13 cellular contexts compared by ENCODE assay signal in genomic region chr7:130919316-130920103, GRCh38.
DNase-seq lines count a peak whose midpoint lies in the region; ATAC-seq and TF ChIP-seq lines count a peak whose summit lies in the region.
"Had no signal": no experiment of that assay in that cellular context is flagged by ENCODE, and none has a peak within 500 bp of the region (broad histone marks: within the 10 kb centered on the region; RNA-seq: fewer than 3 reads in every experiment).

No MANE protein-coding gene starts in this region.

- no peak for ATAC-seq in stimulated activated naive CD8-positive, alpha-beta T cell treated with anti-CD3 and anti-CD28 coated beads, Interleukin-15, Interleukin-2, amounts not matched to agents 100 U/mL and 50 U/mL, for 24 hours
- no peak for ATAC-seq in GM19395 (IDR thresholded peaks at IDR 0.05; ENCODE audit: unreplicated experiment)
- ATAC-seq in HG03460 (IDR thresholded peaks at IDR 0.05; ENCODE audit: unreplicated experiment) = no peak
- no peak for ATAC-seq in upper lobe of left lung (ENCODE audit: low FRiP score in 2 of 2)
- ATAC-seq: lower lobe of right lung had no signal

- H3K27me3 ChIP-seq in muscle layer of duodenum (ENCODE audit: low read depth, low read length) (no peaks in the 10 kb centered on the region), upper lobe of left lung (no peaks in the 10 kb centered on the region)

- no peak for TF ChIP-seq POLR2A in upper lobe of left lung (IDR thresholded peaks at IDR 0.05)

- no peaks in the 10 kb centered on the region for H3K9me3 ChIP-seq in muscle layer of duodenum (ENCODE audit: control insufficient read depth in 1 of 2, low read length in 2 of 2)
- H3K9me3 ChIP-seq in upper lobe of left lung = no peaks in the 10 kb centered on the region
- H3K9me3 ChIP-seq: lower lobe of right lung had no signal

- H3K36me3 ChIP-seq in muscle layer of duodenum (ENCODE audit: control insufficient read depth in 1 of 2, insufficient read depth in 2 of 2, low read length in 2 of 2) = peaks cover 0 to 13% of the 10 kb centered on the region in 2 donors
- H3K36me3 ChIP-seq in upper lobe of left lung = peaks cover 0 to 11% (median 3%) of the 10 kb centered on the region in 4 donors

- peak overlapping the region; percentile 97 for H3K27ac Mint-ChIP-seq in stimulated activated naive CD8-positive, alpha-beta T cell treated with anti-CD3 and anti-CD28 coated beads, Interleukin-15, Interleukin-2, amounts not matched to agents 100 ng/mL and 50 ng/mL, for 24 hours
- peak overlapping the region; percentile 88 for H3K27ac Mint-ChIP-seq in activated naive CD8-positive, alpha-beta T cell

- no peak for TF ChIP-seq EP300 in upper lobe of left lung (IDR thresholded peaks at IDR 0.05)

- WGBS in upper lobe of left lung, 2 donors = 80 to 88% methylated on average over 2 of the region's 2 CpGs

- H3K4me1 ChIP-seq in muscle layer of duodenum (ENCODE audit: control insufficient read depth in 1 of 2, insufficient read depth in 2 of 2, low read length in 2 of 2) (peaks cover 18 to 35% of the 10 kb centered on the region in 2 donors), upper lobe of left lung (peaks cover 60 to 79% (median 64%) of the 10 kb centered on the region in 4 donors)

- H3K4me3 Mint-ChIP-seq in stimulated activated naive CD8-positive, alpha-beta T cell treated with anti-CD3 and anti-CD28 coated beads, Interleukin-15, Interleukin-2, amounts not matched to agents 100 ng/mL and 50 ng/mL, for 24 hours = no peak overlapping the region
- H3K4me3 Mint-ChIP-seq in activated naive CD8-positive, alpha-beta T cell = peak overlapping the region; percentile 71

- H3K36me3 Mint-ChIP-seq in stimulated activated naive CD8-positive, alpha-beta T cell treated with anti-CD3 and anti-CD28 coated beads, Interleukin-15, Interleukin-2, amounts not matched to agents 100 ng/mL and 50 ng/mL, for 24 hours (ENCODE audit: low read depth) = peaks cover 90% of the 10 kb centered on the region
- peaks cover 38% of the 10 kb centered on the region for H3K36me3 Mint-ChIP-seq in activated naive CD8-positive, alpha-beta T cell

- DNase-seq in stimulated activated naive CD8-positive, alpha-beta T cell treated with anti-CD3 and anti-CD28 coated beads, Interleukin-15, Interleukin-2, amounts not matched to agents 100 U/mL and 50 U/mL, for 24 hours = no peak
- no peak for DNase-seq in upper lobe of left lung
- DNase-seq in GM19238 (ENCODE audit: insufficient read length, low spot score) = no peak
- DNase-seq: lower lobe of right lung, NCI-H2029 treated with DMSO at 0.1 percent for 48 hours, posterior cingulate gyrus, T1000, trophoblast cell had no signal

- no peak for TF ChIP-seq CTCF in upper lobe of left lung (IDR thresholded peaks at IDR 0.05)

- H3K9me3 Mint-ChIP-seq in stimulated activated naive CD8-positive, alpha-beta T cell treated with anti-CD3 and anti-CD28 coated beads, Interleukin-15, Interleukin-2, amounts not matched to agents 100 ng/mL and 50 ng/mL, for 24 hours = no peaks in the 10 kb centered on the region
- H3K9me3 Mint-ChIP-seq in activated naive CD8-positive, alpha-beta T cell (ENCODE audit: low read depth) = no peaks in the 10 kb centered on the region

- peaks cover 100% of the 10 kb centered on the region for H3K4me1 Mint-ChIP-seq in stimulated activated naive CD8-positive, alpha-beta T cell treated with anti-CD3 and anti-CD28 coated beads, Interleukin-15, Interleukin-2, amounts not matched to agents 100 ng/mL and 50 ng/mL, for 24 hours (ENCODE audit: low read depth)
- H3K4me1 Mint-ChIP-seq in activated naive CD8-positive, alpha-beta T cell (ENCODE audit: low read depth) = peaks cover 87% of the 10 kb centered on the region

- H3K27ac ChIP-seq in muscle layer of duodenum (ENCODE audit: low read length) (peak overlapping the region; percentile 88), upper lobe of left lung (no peak overlapping the region)
- H3K27ac ChIP-seq: lower lobe of right lung had no signal

- H3K4me3 ChIP-seq in muscle layer of duodenum (ENCODE audit: low read depth in 1 of 2, low read length in 2 of 2) = no peak overlapping the region
- no peak overlapping the region for H3K4me3 ChIP-seq in upper lobe of left lung
- H3K4me3 ChIP-seq: lower lobe of right lung had no signal

- no peaks in the 10 kb centered on the region for H3K27me3 Mint-ChIP-seq in stimulated activated naive CD8-positive, alpha-beta T cell treated with anti-CD3 and anti-CD28 coated beads, Interleukin-15, Interleukin-2, amounts not matched to agents 100 ng/mL and 50 ng/mL, for 24 hours
- H3K27me3 Mint-ChIP-seq in activated naive CD8-positive, alpha-beta T cell = no peaks in the 10 kb centered on the region
